ENCODE assay signal across 26 cellular contexts in genomic region chr5:14166437-14166836, GRCh38. TPM values are rescaled to one million over a fixed set of nuclear protein-coding genes. Genes with fewer than 3 reads are reported as not detected.
DNase-seq lines count a peak whose midpoint lies in the region; ATAC-seq and TF ChIP-seq lines count a peak whose summit lies in the region.
"Had no signal": no experiment of that assay in that cellular context is flagged by ENCODE, and none has a peak within 500 bp of the region (broad histone marks: within the 10 kb centered on the region; RNA-seq: fewer than 3 reads in every experiment).

No MANE protein-coding gene starts in this region.

- H4K20me1 ChIP-seq in BLaER1 treated with 17β-estradiol and CSF1 and Interleukin-3, amounts not matched to agents 10 nM and 100 nM = peaks cover 33 to 99% (median 79%) of the 10 kb centered on the region in 11 experiments; a peak in 20 of 22 replicates

- ATAC-seq in Panc1 = no peak
- ATAC-seq: activated naive CD8-positive, alpha-beta T cell treated with anti-CD3 and anti-CD28 coated beads, Interleukin-2, amount 50 U/mL, for 24 hours; body of pancreas; left lung had no signal

- H3K4me1 ChIP-seq in BLaER1 treated with 17β-estradiol and CSF1 and Interleukin-3, amounts not matched to agents 10 nM and 100 nM = peaks cover 43 to 71% (median 59%) of the 10 kb centered on the region in 10 experiments
- peaks cover 94% of the 10 kb centered on the region for H3K4me1 ChIP-seq in Panc1 (ENCODE audit: control insufficient read depth, insufficient read depth, low read length)
- H3K4me1 ChIP-seq in esophagus muscularis mucosa = peaks cover 42 to 79% (median 75%) of the 10 kb centered on the region in 4 donors
- H3K4me1 ChIP-seq in sigmoid colon = peaks cover 0 to 77% (median 71%) of the 10 kb centered on the region in 4 donors
- H3K4me1 ChIP-seq in tibial nerve = peaks cover 0 to 56% (median 8%) of the 10 kb centered on the region in 4 donors

- intact Hi-C loops in Panc1 (cut with micrococcal nuclease; ENCODE audit: unreplicated experiment) = no loop called here
- intact Hi-C loops in esophagus muscularis mucosa (cut with DNase I) = no loop called here
- intact Hi-C loops in sigmoid colon (cut with DNase I) = no loop called here

- BruUV-seq in Panc1 (replicated peaks; lab: Mats Ljungman, UMichigan) = no TSS peak

- peak overlapping the region in 9 of 11 experiments; percentile 16 to 90 (median 70); a peak in 13 of 22 replicates for H3K4me2 ChIP-seq in BLaER1 treated with 17β-estradiol and CSF1 and Interleukin-3, amounts not matched to agents 10 nM and 100 nM

- POLR2A ChIA-PET in Panc1 (lab: Charles Lee) = no interaction called here

- peaks cover 20 to 44% (median 38%) of the 10 kb centered on the region in 11 experiments for H3K9me3 ChIP-seq in BLaER1 treated with 17β-estradiol and CSF1 and Interleukin-3, amounts not matched to agents 10 nM and 100 nM (replicated peaks in 1 of 11)
- H3K9me3 ChIP-seq in Panc1 (ENCODE audit: control insufficient read depth, insufficient read depth, low read depth, low read length) (peaks cover 7% of the 10 kb centered on the region; the same call in 1 of the 2 replicates), esophagus muscularis mucosa (peaks cover 0 to 6% (median 0%) of the 10 kb centered on the region in 4 donors), sigmoid colon (peaks cover 0 to 3% (median 0%) of the 10 kb centered on the region in 4 donors), tibial nerve (peaks cover 0 to 7% (median 0%) of the 10 kb centered on the region in 4 donors)
- H3K9me3 ChIP-seq: body of pancreas, left lung, right lobe of liver had no signal

- no peak overlapping the region for H3K27ac ChIP-seq in BLaER1 treated with 17β-estradiol and CSF1 and Interleukin-3, amounts not matched to agents 10 nM and 100 nM
- H3K27ac ChIP-seq in Panc1 (ENCODE audit: low read length) (peak overlapping the region; percentile 99), esophagus muscularis mucosa (replicated peaks in 1 of 4) (peak overlapping the region in 1 of 4 donors; percentile 65), sigmoid colon (peak overlapping the region in 3 of 4 donors; percentile 43 to 74 (median 74)), tibial nerve (no peak overlapping the region)
- H3K27ac ChIP-seq: body of pancreas had no signal

- no peak for DNase-seq in Panc1 (ENCODE audit: low read depth, low spot score)
- DNase-seq in esophagus muscularis mucosa (ENCODE audit: extremely low spot score) = peak; percentile 50
- DNase-seq in sigmoid colon = no peak
- DNase-seq in tibial nerve (ENCODE audit: low spot score in 2 of 2) = no peak
- DNase-seq in occipital lobe (lab: John Stamatoyannopoulos, UW) = no peak
- DNase-seq in mesothelial cell of epicardium (ENCODE audit: low spot score in 2 of 2, unreplicated experiment in 2 of 2) = no peak
- DNase-seq in activated CD4-positive, alpha-beta T cell treated with anti-CD3 and anti-CD28 coated beads, Interleukin-2, amount 50 U/mL, for 4 hours = no peak
- DNase-seq: ACHN; activated CD4-positive, alpha-beta T cell treated with anti-CD3 and anti-CD28 coated beads for 1 hour; activated gamma-delta T cell treated with Interleukin-2 at 50 U/mL for 16 hours; activated naive CD8-positive, alpha-beta T cell treated with anti-CD3 and anti-CD28 coated beads, Interleukin-2, amount 50 U/mL, for 24 hours; activated T-cell treated with anti-CD3 and anti-CD28 coated beads, Interleukin-2, amount 50 U/mL, for 24 hours; body of pancreas; foreskin melanocyte; hippocampal formation; left lung; midbrain; MM.1S; NCI-H1436; posterior cingulate gyrus; right lobe of liver; SHP77; stimulated activated CD4-positive, alpha-beta T cell treated with anti-CD3 and anti-CD28 coated beads, Interleukin-15, amount 100 ng/mL, for 24 hours had no signal

- WGBS in esophagus muscularis mucosa = 77% methylated on average over 8 of the region's 8 CpGs
- WGBS in sigmoid colon, 2 donors = 84% methylated on average over 8 of the region's 8 CpGs
- WGBS in tibial nerve, 2 donors = 66 to 70% methylated on average over 8 of the region's 8 CpGs

- TF ChIP-seq EP300 in esophagus muscularis mucosa (IDR thresholded peaks at IDR 0.05) = no peak
- TF ChIP-seq EP300 in sigmoid colon (IDR thresholded peaks at IDR 0.05) = no peak
- TF ChIP-seq EP300 in tibial nerve (IDR thresholded peaks at IDR 0.05) = no peak

- H3K9me3 Mint-ChIP-seq in mesothelial cell of epicardium = peaks cover 22% of the 10 kb centered on the region

- CTCF ChIA-PET in Panc1 (lab: Charles Lee) = no interaction called here

- H3K27me3 ChIP-seq in BLaER1 treated with 17β-estradiol and CSF1 and Interleukin-3, amounts not matched to agents 10 nM and 100 nM = no peaks in the 10 kb centered on the region
- no peaks in the 10 kb centered on the region for H3K27me3 ChIP-seq in Panc1 (ENCODE audit: control insufficient read depth, insufficient read depth, low read length)
- no peaks in the 10 kb centered on the region for H3K27me3 ChIP-seq in esophagus muscularis mucosa
- no peaks in the 10 kb centered on the region for H3K27me3 ChIP-seq in sigmoid colon
- no peaks in the 10 kb centered on the region for H3K27me3 ChIP-seq in tibial nerve
- H3K27me3 ChIP-seq: body of pancreas, left lung, right lobe of liver had no signal

- in situ Hi-C loops in Panc1 (cut with HindIII; ENCODE audit: low pct_unique_long_range_greater_than_20kb, low sequenced_read_pairs) = no loop called here

- no peak overlapping the region for H3K9ac ChIP-seq in BLaER1 treated with 17β-estradiol and CSF1 and Interleukin-3, amounts not matched to agents 10 nM and 100 nM

- H3K4me1 Mint-ChIP-seq in mesothelial cell of epicardium = peaks cover 22% of the 10 kb centered on the region

- no peak overlapping the region for H3K4me3 Mint-ChIP-seq in mesothelial cell of epicardium
- H3K4me3 Mint-ChIP-seq: activated naive CD8-positive, alpha-beta T cell treated with anti-CD3 and anti-CD28 coated beads, Interleukin-2, amount 50 U/mL, for 24 hours; activated T-cell treated with anti-CD3 and anti-CD28 coated beads, Interleukin-2, amount 50 U/mL, for 24 hours; CD14-positive monocyte; nephron had no signal

- TF ChIP-seq POLR2A in esophagus muscularis mucosa (IDR thresholded peaks at IDR 0.05; ENCODE audit: low read depth) (no peak), sigmoid colon (IDR thresholded peaks at IDR 0.05) (no peak), tibial nerve (IDR thresholded peaks at IDR 0.05) (no peak)

- H3K27ac Mint-ChIP-seq in mesothelial cell of epicardium = no peak overlapping the region
- H3K27ac Mint-ChIP-seq: activated naive CD8-positive, alpha-beta T cell treated with anti-CD3 and anti-CD28 coated beads, Interleukin-2, amount 50 U/mL, for 24 hours; activated T-cell treated with anti-CD3 and anti-CD28 coated beads, Interleukin-2, amount 50 U/mL, for 24 hours; nephron had no signal

- H3K4me3 ChIP-seq in BLaER1 treated with 17β-estradiol and CSF1 and Interleukin-3, amounts not matched to agents 10 nM and 100 nM = no peak overlapping the region
- H3K4me3 ChIP-seq in Panc1 (ENCODE audit: low read depth in 2 of 2, low read length in 2 of 2) = peak overlapping the region in 1 of 2 experiments; percentile 34; a peak in 3 of 4 replicates
- H3K4me3 ChIP-seq in esophagus muscularis mucosa = no peak overlapping the region
- H3K4me3 ChIP-seq in sigmoid colon = no peak overlapping the region
- H3K4me3 ChIP-seq in tibial nerve = no peak overlapping the region
- H3K4me3 ChIP-seq: body of pancreas, left lung, right lobe of liver had no signal

- H3K36me3 ChIP-seq in BLaER1 treated with 17β-estradiol and CSF1 and Interleukin-3, amounts not matched to agents 10 nM and 100 nM = peaks cover 0 to 41% (median 30%) of the 10 kb centered on the region in 11 experiments; a peak in 19 of 22 replicates
- H3K36me3 ChIP-seq in Panc1 (ENCODE audit: control insufficient read depth, insufficient read depth, low read length) (no peaks in the 10 kb centered on the region), esophagus muscularis mucosa (no peaks in the 10 kb centered on the region), sigmoid colon (no peaks in the 10 kb centered on the region), tibial nerve (no peaks in the 10 kb centered on the region)
- H3K36me3 ChIP-seq: left lung, right lobe of liver had no signal

- H3K36me3 Mint-ChIP-seq in mesothelial cell of epicardium = peaks cover 13% of the 10 kb centered on the region

- H3K27me3 Mint-ChIP-seq in mesothelial cell of epicardium (ENCODE audit: low read depth) = no peaks in the 10 kb centered on the region
- H3K27me3 Mint-ChIP-seq: activated T-cell treated with anti-CD3 and anti-CD28 coated beads, Interleukin-2, amount 50 U/mL, for 24 hours had no signal

- no peak for TF ChIP-seq CTCF in Panc1 (IDR thresholded peaks at IDR 0.05)
- no peak for TF ChIP-seq CTCF in esophagus muscularis mucosa (IDR thresholded peaks at IDR 0.05)
- TF ChIP-seq CTCF in sigmoid colon (IDR thresholded peaks at IDR 0.05) = no peak
- no peak for TF ChIP-seq CTCF in tibial nerve (IDR thresholded peaks at IDR 0.05)
- TF ChIP-seq CTCF in mesothelial cell of epicardium (IDR thresholded peaks at IDR 0.05; ENCODE audit: unreplicated experiment) = no peak

RNA-seq across cellular contexts. Expression of gene TRIO, which starts 23.3 kb away (rescaled TPM):
- total RNA-seq in Panc1 (2021; ENCODE audit: unreplicated experiment) = 349 TPM
- 213 TPM for polyA plus RNA-seq in Panc1 (2012; ENCODE audit: insufficient read length)
- total RNA-seq in esophagus muscularis mucosa = 100 to 1,000 TPM; 112 to 155 (median 145) TPM
- total RNA-seq in sigmoid colon = 100 to 1,000 TPM; 119 to 300 (median 181) TPM
- polyA plus RNA-seq in sigmoid colon = 10 to 100 TPM; 34.8 to 56.4 (median 53.2) TPM
- total RNA-seq in tibial nerve = 100 to 1,000 TPM; 290 to 370 (median 346) TPM
- total RNA-seq in occipital lobe = 381 TPM
- 190 to 209 TPM (median 200 TPM) in 3 replicates for total RNA-seq in mesothelial cell of epicardium

Comparison
In these comparisons a context has a peak if more than half of its experiments do, and no peak if none do; other contexts are left out.
1. H3K27ac ChIP-seq: peak in Panc1 (single experiment) and sigmoid colon (3 of 4); none in BLaER1 treated with 17β-estradiol and CSF1 and Interleukin-3, amounts not matched to agents 10 nM and 100 nM (0 of 11) and tibial nerve (0 of 4).